In genomic region chr3:69250014-69250413, GRCh38 we compare ENCODE assay signal across 9 cellular contexts.
DNase-seq lines count a peak whose midpoint lies in the region; ATAC-seq, FAIRE-seq and TF ChIP-seq lines count a peak whose summit lies in the region.
"Had no signal": no experiment of that assay in that cellular context is flagged by ENCODE, and none has a peak within 500 bp of the region (broad histone marks: within the 10 kb centered on the region; RNA-seq: fewer than 3 reads in every experiment).

No MANE protein-coding gene starts in this region.

- H3K4me3 ChIP-seq in H1 (ENCODE audit: extremely low read depth in 1 of 4, insufficient read depth in 2 of 4, low read depth in 3 of 4, low read length in 4 of 4), result no peak overlapping the region
- no peak overlapping the region for H3K4me3 ChIP-seq in neural progenitor cell
- H3K4me3 ChIP-seq in upper lobe of right lung, result peak overlapping the region; percentile 15
- no peak overlapping the region for H3K4me3 ChIP-seq in lower leg skin (ENCODE audit: low read depth, poor library complexity, severe bottlenecking)

- no peak overlapping the region for H2BK120ac ChIP-seq in H1 (replicated peaks; ENCODE audit: low read depth, low read length)

- no peaks in the 10 kb centered on the region for H3K9me3 Mint-ChIP-seq in neural progenitor cell
- H3K9me3 Mint-ChIP-seq: stimulated activated naive CD8-positive, alpha-beta T cell treated with anti-CD3 and anti-CD28 coated beads, Interleukin-15, amount 100 ng/mL, for 72 hours had no signal

- POLR2A ChIA-PET in H1 (lab: Charles Lee; ENCODE audit: partially characterized antibody), result interaction anchor here (1.4 to 1.9 kb wide), 2 partner anchors 11 kb away, joined by 3 to 4 read pairs; no protein-coding TSS in a partner anchor

- no peak overlapping the region for H3K18ac ChIP-seq in H1 (ENCODE audit: extremely low read depth, low read length)

- no peaks in the 10 kb centered on the region for H3K79me1 ChIP-seq in H1 (ENCODE audit: low read depth, low read length)

- TF ChIP-seq POLR2A in H1 (IDR thresholded peaks at IDR 0.05; ENCODE audit: control extremely low read depth in 1 of 2, low read depth in 2 of 2, low read length in 2 of 2), result no peak
- no peak for TF ChIP-seq POLR2A in lower leg skin (IDR thresholded peaks at IDR 0.05)

- H4K20me1 ChIP-seq in H1 (replicated peaks in 1 of 2; ENCODE audit: control insufficient read depth in 1 of 2, insufficient read depth in 2 of 2, low read length in 2 of 2) (peaks cover 0 to 3% of the 10 kb centered on the region in 2 experiments), neural progenitor cell (ENCODE audit: low read depth) (no peaks in the 10 kb centered on the region)

- in situ Hi-C loops in Caki2 (cut with HindIII; ENCODE audit: low pct_unique_long_range_greater_than_20kb, low sequenced_read_pairs), result no loop called here

- CTCF ChIA-PET in H1 (lab: Charles Lee; ENCODE audit: partially characterized antibody), result interaction anchor here (1.0 to 1.8 kb wide), 5 partner anchors 13 to 129 kb away, joined by 3 to 5 read pairs (median 3); no protein-coding TSS in a partner anchor

- H3K9ac ChIP-seq in H1 (replicated peaks in 1 of 4; ENCODE audit: extremely low read depth in 1 of 4, low read depth in 3 of 4, low read length in 3 of 4) (no peak overlapping the region), neural progenitor cell (no peak overlapping the region)

- H3K27me3 ChIP-seq in H1 (replicated peaks in 1 of 4; ENCODE audit: control insufficient read depth in 3 of 4, extremely low read depth in 1 of 4, insufficient read depth in 3 of 4, low read length in 3 of 4) (peaks cover 5 to 24% (median 23%) of the 10 kb centered on the region in 4 experiments), neural progenitor cell (no peaks in the 10 kb centered on the region), upper lobe of right lung (no peaks in the 10 kb centered on the region)

- 40% methylated on average over 8 of the region's 8 CpGs; no CpG with 5 or more reads in 1 of the 2 experiments for WGBS in H1 (ENCODE audit: extremely low coverage in 1 of 2, insufficient coverage in 1 of 2, insufficient read length in 1 of 2, insufficient replicate concordance in 2 of 2, low coverage in 1 of 2, low lambda C conversion rate in 2 of 2, missing lambda C conversion rate in 1 of 2), 2 experiments
- WGBS in lower leg skin, 2 donors, result 70 to 75% methylated on average over 8 of the region's 8 CpGs

- no peaks in the 10 kb centered on the region for H3K36me3 Mint-ChIP-seq in neural progenitor cell

- peaks cover 35% of the 10 kb centered on the region for H3K4me1 Mint-ChIP-seq in neural progenitor cell

- FAIRE-seq in H1 (lab: Jason Lieb, UNC), result peak; percentile 100

- H3F3A ChIP-seq in neural progenitor cell (ENCODE audit: low read depth), result peaks cover 33% of the 10 kb centered on the region

- intact Hi-C loops in upper lobe of right lung (cut with DNase I), result no loop called here
- intact Hi-C loops in lower leg skin (cut with DNase I; ENCODE audit: low total_unique reads), result no loop called here

- H2BK12ac ChIP-seq in H1 (ENCODE audit: low read depth, low read length), result no peak overlapping the region

- no peak overlapping the region for H4K91ac ChIP-seq in H1 (replicated peaks; ENCODE audit: insufficient read length, low read length)

- H3K14ac ChIP-seq in H1 (ENCODE audit: insufficient read length), result no peak overlapping the region

- no peaks in the 10 kb centered on the region for H3K79me2 ChIP-seq in H1 (ENCODE audit: control insufficient read depth in 1 of 2, insufficient read depth in 2 of 2, low read length in 2 of 2)
- no peaks in the 10 kb centered on the region for H3K79me2 ChIP-seq in neural progenitor cell (ENCODE audit: low read depth)

- no peak overlapping the region for H3K56ac ChIP-seq in H1 (replicated peaks; ENCODE audit: insufficient read length, low read depth, low read length)

- no peaks in the 10 kb centered on the region; the same call in 1 of the 2 replicates for H3K23me2 ChIP-seq in H1 (ENCODE audit: low read depth, low read length)

- no peak overlapping the region for H3K23ac ChIP-seq in H1 (ENCODE audit: insufficient read length)

- H3K27ac ChIP-seq in H1 (ENCODE audit: low read depth, low read length) (no peak overlapping the region), neural progenitor cell (no peak overlapping the region), upper lobe of right lung (no peak overlapping the region)

- TF ChIP-seq RAD21 in H1 (IDR thresholded peaks at IDR 0.05 in 1 of 2, conservative IDR thresholded peaks at IDR 0.05 in 1 of 2; ENCODE audit: low read depth in 2 of 2, low read length in 2 of 2), result 0 out of 4 replicates have a peak, but pooled peaks of 1 of the 2 experiments have one; percentile 3

- TF ChIP-seq CTCF in H1 (IDR thresholded peaks at IDR 0.05; ENCODE audit: control extremely low read depth in 1 of 3, insufficient read depth in 1 of 3, low read depth in 1 of 3, low read length in 3 of 3) (no peak), neural progenitor cell (IDR thresholded peaks at IDR 0.05) (no peak), upper lobe of right lung (IDR thresholded peaks at IDR 0.05) (no peak), lower leg skin (IDR thresholded peaks at IDR 0.05) (no peak)

- H4K8ac ChIP-seq in H1 (ENCODE audit: extremely low read depth, insufficient read depth, low read length), result no peak overlapping the region

- no peak overlapping the region for H2AK5ac ChIP-seq in H1 (ENCODE audit: low read depth, low read length)

- peak; percentile 68 for ATAC-seq in upper lobe of right lung
- ATAC-seq in GM18517 (IDR thresholded peaks at IDR 0.05; ENCODE audit: unreplicated experiment), result no peak
- ATAC-seq: stimulated activated naive CD8-positive, alpha-beta T cell treated with anti-CD3 and anti-CD28 coated beads, Interleukin-15, amount 100 ng/mL, for 72 hours had no signal

- H2AFZ ChIP-seq in H1 (ENCODE audit: low read length) (no peak overlapping the region), neural progenitor cell (replicated peaks) (peak overlapping the region; percentile 46)

- H3K4ac ChIP-seq in H1 (replicated peaks; ENCODE audit: insufficient read length, low read depth, low read length), result no peak overlapping the region

- H3K27ac Mint-ChIP-seq in neural progenitor cell, result peak overlapping the region; percentile 94
- H3K27ac Mint-ChIP-seq: stimulated activated naive CD8-positive, alpha-beta T cell treated with anti-CD3 and anti-CD28 coated beads, Interleukin-15, amount 100 ng/mL, for 72 hours had no signal

- H4K5ac ChIP-seq in H1 (ENCODE audit: insufficient read length, low read depth, low read length), result no peak overlapping the region

- H3K36me3 ChIP-seq in H1 (ENCODE audit: control insufficient read depth in 2 of 4, insufficient read depth in 4 of 4, low read length in 3 of 4), result no peaks in the 10 kb centered on the region
- H3K36me3 ChIP-seq in neural progenitor cell, result no peaks in the 10 kb centered on the region
- peaks cover 4% of the 10 kb centered on the region for H3K36me3 ChIP-seq in upper lobe of right lung

- peak in 1 of 2 experiments; percentile 99; a peak in 2 of 3 replicates for TF ChIP-seq EP300 in H1 (IDR thresholded peaks at IDR 0.05; ENCODE audit: borderline replicate concordance in 1 of 2, low read depth in 2 of 2, low read length in 2 of 2)

- H3K9me3 ChIP-seq in H1 (ENCODE audit: insufficient read depth in 2 of 2, low read depth in 1 of 2, low read length in 1 of 2) (no peaks in the 10 kb centered on the region), neural progenitor cell (ENCODE audit: low read depth) (no peaks in the 10 kb centered on the region), upper lobe of right lung (no peaks in the 10 kb centered on the region)

- H3K4me2 ChIP-seq in H1 (ENCODE audit: insufficient read depth in 1 of 2, low read depth in 2 of 2, low read length in 2 of 2), result peak overlapping the region; percentile 4 to 40; a peak in 3 of 4 replicates
- H3K4me2 ChIP-seq in neural progenitor cell, result peak overlapping the region; percentile 55

- H2BK15ac ChIP-seq in H1 (ENCODE audit: low read length), result no peak overlapping the region

- DNase-seq in Caki2 (ENCODE audit: low read depth) (peak; percentile 88), H1 (ENCODE audit: low read depth in 1 of 2, low spot score in 2 of 2) (peak in 1 of 2 experiments; percentile 57), neural progenitor cell (ENCODE audit: low spot score) (peak; percentile 74), upper lobe of right lung (no peak), COR-L47 (lab: John Stamatoyannopoulos, UW) (no peak), lower leg skin (ENCODE audit: low spot score in 2 of 2) (no peak)
- DNase-seq in activated CD4-positive, CD25-positive, alpha-beta regulatory T cell (lab: John Stamatoyannopoulos, UW), result peak; percentile 1 to 26 (median 14)

- H3K4me1 ChIP-seq in H1 (replicated peaks in 1 of 4; ENCODE audit: control insufficient read depth in 3 of 4, insufficient read depth in 4 of 4, low read length in 3 of 4), result peaks cover 0 to 8% (median 0%) of the 10 kb centered on the region in 4 experiments; a peak in 2 of 7 replicates
- H3K4me1 ChIP-seq in neural progenitor cell, result peaks cover 43% of the 10 kb centered on the region
- H3K4me1 ChIP-seq in upper lobe of right lung, result peaks cover 8% of the 10 kb centered on the region

- no peak overlapping the region for H2BK5ac ChIP-seq in H1 (ENCODE audit: low read depth, low read length)

- H2BK20ac ChIP-seq in H1 (ENCODE audit: low read length), result no peak overlapping the region

- H3K27me3 Mint-ChIP-seq in neural progenitor cell (ENCODE audit: insufficient read depth, low read depth), result peaks cover 7% of the 10 kb centered on the region

- peak overlapping the region; percentile 84 for H3K4me3 Mint-ChIP-seq in neural progenitor cell

TF ChIP-seq in H1, 55 proteins besides CTCF, POLR2A, EP300 and RAD21 (continues in another document):
- TF ChIP-seq JUND (IDR thresholded peaks at IDR 0.05; ENCODE audit: low read length) (peak; percentile 87), NANOG (IDR thresholded peaks at IDR 0.05; ENCODE audit: insufficient read depth, low read depth, low read length, poor library complexity, severe bottlenecking) (peak; percentile 42), ASH2L (IDR thresholded peaks at IDR 0.05; ENCODE audit: low read length) (no peak), CHD1 (IDR thresholded peaks at IDR 0.05; ENCODE audit: low read depth, low read length) (peak; percentile 91), CEBPB (IDR thresholded peaks at IDR 0.05; ENCODE audit: low read depth, low read length) (no peak), CREB1 (IDR thresholded peaks at IDR 0.05) (0 out of 2 replicates have a peak, but pooled peaks have one; percentile 41), MAX (IDR thresholded peaks at IDR 0.05) (peak; percentile 29; the same call in 1 of the 2 replicates), SP1 (IDR thresholded peaks at IDR 0.05; ENCODE audit: low read depth, low read length) (peak; percentile 63; the same call in 1 of the 2 replicates), SIX5 (IDR thresholded peaks at IDR 0.05; ENCODE audit: low read depth, low read length) (peak; percentile 30; the same call in 1 of the 2 replicates), CBX5 (IDR thresholded peaks at IDR 0.05; ENCODE audit: low read depth, low read length) (no peak), SP4 (IDR thresholded peaks at IDR 0.05; ENCODE audit: low read length) (no peak)

Comparison
In these comparisons a context has a peak if more than half of its experiments do, and no peak if none do; other contexts are left out.
1. DNase-seq: peak in Caki2 (single experiment), activated CD4-positive, CD25-positive, alpha-beta regulatory T cell (4 of 4) and neural progenitor cell (single experiment); none in upper lobe of right lung (single experiment), COR-L47 (single experiment) and lower leg skin (0 of 2).